10 cellular contexts compared by ENCODE assay signal in the genomic region with DNA sequence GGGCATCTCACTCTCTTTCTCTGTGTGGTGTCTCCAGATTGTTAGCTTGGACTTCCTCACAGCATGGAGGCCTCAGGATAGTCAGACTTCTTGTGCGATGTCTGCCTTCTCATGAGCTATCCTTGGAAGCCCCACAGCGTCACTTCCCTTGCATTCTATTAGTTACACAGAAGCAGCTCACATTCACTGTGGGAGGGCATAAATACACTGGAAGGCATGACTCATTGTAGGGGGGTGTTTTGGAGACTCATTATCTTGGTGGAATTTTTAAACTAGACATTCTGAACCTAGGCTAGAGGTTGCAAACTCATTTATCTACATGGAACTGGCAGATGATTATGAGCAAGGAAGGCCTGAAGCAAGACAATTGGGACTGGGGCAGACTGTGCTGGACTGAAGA. TPM values are rescaled to one million over a fixed set of nuclear protein-coding genes. Genes with fewer than 3 reads are reported as not detected.
A peak's percentile ranks its signal among the peaks of the same experiment; 100 is the strongest.
DNase-seq lines count a peak whose midpoint lies in the region; TF ChIP-seq lines count a peak whose summit lies in the region.
"Had no signal": no experiment of that assay in that cellular context is flagged by ENCODE, and none has a peak within 500 bp of the region (broad histone marks: within the 10 kb centered on the region; RNA-seq: fewer than 3 reads in every experiment).

No MANE protein-coding gene starts in this region.

- H3K9ac ChIP-seq in adipocyte (ENCODE audit: low read length) (no peak overlapping the region), mesenchymal stem cell (ENCODE audit: low read length) (no peak overlapping the region)

- TF ChIP-seq CTCF in osteocyte (IDR thresholded peaks at IDR 0.05): no peak
- TF ChIP-seq CTCF in lower leg skin (IDR thresholded peaks at IDR 0.05): no peak

- H2BK15ac ChIP-seq in mesenchymal stem cell (ENCODE audit: low read depth, poor library complexity, severe bottlenecking): no peak overlapping the region

- no peak overlapping the region for H3K4me3 ChIP-seq in adipocyte (ENCODE audit: low read length)
- H3K4me3 ChIP-seq in mesenchymal stem cell (ENCODE audit: insufficient read depth in 1 of 2, low read depth in 1 of 2, low read length in 2 of 2): peak overlapping the region in 1 of 2 experiments; percentile 12
- no peak overlapping the region for H3K4me3 ChIP-seq in lower leg skin (ENCODE audit: low read depth, poor library complexity, severe bottlenecking)
- H3K4me3 ChIP-seq in MG63: no peak overlapping the region
- H3K4me3 ChIP-seq: right atrium auricular region, upper lobe of right lung had no signal

- no peak overlapping the region for H3K4ac ChIP-seq in mesenchymal stem cell (ENCODE audit: low read depth in 1 of 2, low read length in 2 of 2)

- no peaks in the 10 kb centered on the region for H3K27me3 Mint-ChIP-seq in osteocyte (ENCODE audit: unreplicated experiment)

- no peak for TF ChIP-seq POLR2A in lower leg skin (IDR thresholded peaks at IDR 0.05)

- peaks cover 6% of the 10 kb centered on the region for H3K9me3 ChIP-seq in adipocyte (ENCODE audit: control insufficient read depth, low read length)
- peaks cover 12% of the 10 kb centered on the region for H3K9me3 ChIP-seq in mesenchymal stem cell (ENCODE audit: control insufficient read depth, low read length)
- H3K9me3 ChIP-seq in MG63: no peaks in the 10 kb centered on the region; the same call in 1 of the 2 replicates
- H3K9me3 ChIP-seq: right atrium auricular region, upper lobe of right lung had no signal

- H2AK5ac ChIP-seq in mesenchymal stem cell (ENCODE audit: low read length, severe bottlenecking): no peak overlapping the region

- peaks cover 13% of the 10 kb centered on the region for H3K4me1 ChIP-seq in adipocyte (ENCODE audit: control insufficient read depth, insufficient read depth, low read length)
- H3K4me1 ChIP-seq in mesenchymal stem cell (ENCODE audit: control insufficient read depth, insufficient read depth, low read depth, low read length): peaks cover 15% of the 10 kb centered on the region
- H3K4me1 ChIP-seq: right atrium auricular region, upper lobe of right lung had no signal

- H2BK12ac ChIP-seq in mesenchymal stem cell (ENCODE audit: low read length in 2 of 2): no peak overlapping the region

- DNase-seq in CD1c-positive myeloid dendritic cell (ENCODE audit: extremely low spot score): peak; percentile 74
- peak; percentile 98 for DNase-seq in M059J (ENCODE audit: low read depth)
- DNase-seq in adipocyte (ENCODE audit: low read depth): peak; percentile 19
- DNase-seq in mesenchymal stem cell: peak; percentile 85
- DNase-seq in osteocyte (ENCODE audit: extremely low spot score, unreplicated experiment): no peak
- no peak for DNase-seq in lower leg skin (ENCODE audit: low spot score in 2 of 2)
- no peak for DNase-seq in MG63
- no peak for DNase-seq in NCI-H774 (lab: John Stamatoyannopoulos, UW)
- DNase-seq: upper lobe of right lung had no signal

- no peak overlapping the region for H3K4me3 Mint-ChIP-seq in osteocyte (ENCODE audit: unreplicated experiment)

- no peak overlapping the region for H2BK120ac ChIP-seq in mesenchymal stem cell (ENCODE audit: low read depth, low read length)

- 30% methylated on average over 2 of the region's 2 CpGs for whole genome bisulfite sequencing in mesenchymal stem cell
- WGBS in lower leg skin, 2 donors: 93 to 97% methylated on average over 2 of the region's 2 CpGs

- H3K14ac ChIP-seq in mesenchymal stem cell (ENCODE audit: low read length in 2 of 2): no peak overlapping the region

- H3K79me1 ChIP-seq in mesenchymal stem cell (replicated peaks; ENCODE audit: low read length, poor library complexity, severe bottlenecking): no peaks in the 10 kb centered on the region

- H3K9me3 Mint-ChIP-seq in osteocyte (ENCODE audit: unreplicated experiment): peaks cover 3% of the 10 kb centered on the region

- H3K18ac ChIP-seq in mesenchymal stem cell (ENCODE audit: low read depth in 1 of 2, low read length in 2 of 2): no peak overlapping the region

- intact Hi-C loops in lower leg skin (cut with DNase I; ENCODE audit: low total_unique reads): no loop called here

- H2BK5ac ChIP-seq in mesenchymal stem cell (ENCODE audit: low read depth, low read length, poor library complexity, severe bottlenecking): no peak overlapping the region

- no peaks in the 10 kb centered on the region for H3K36me3 ChIP-seq in adipocyte (ENCODE audit: control insufficient read depth, insufficient read depth, low read length, severe bottlenecking)
- no peaks in the 10 kb centered on the region for H3K36me3 ChIP-seq in mesenchymal stem cell (ENCODE audit: control insufficient read depth in 1 of 2, insufficient read depth in 2 of 2, low read depth in 1 of 2, low read length in 2 of 2)
- no peaks in the 10 kb centered on the region for H3K36me3 ChIP-seq in MG63
- H3K36me3 ChIP-seq: right atrium auricular region, upper lobe of right lung had no signal

- no peak overlapping the region for H2AFZ ChIP-seq in mesenchymal stem cell (ENCODE audit: low read depth, low read length)

- no peaks in the 10 kb centered on the region for H3K27me3 ChIP-seq in adipocyte (replicated peaks; ENCODE audit: control insufficient read depth, insufficient read depth, low read length)
- H3K27me3 ChIP-seq in mesenchymal stem cell (ENCODE audit: control insufficient read depth in 1 of 2, insufficient read depth in 1 of 2, low read length in 2 of 2): no peaks in the 10 kb centered on the region
- H3K27me3 ChIP-seq in MG63: no peaks in the 10 kb centered on the region
- H3K27me3 ChIP-seq: right atrium auricular region, upper lobe of right lung had no signal

- no peak overlapping the region for H3K23ac ChIP-seq in mesenchymal stem cell (ENCODE audit: low read length in 2 of 2)

- H4K8ac ChIP-seq in mesenchymal stem cell (ENCODE audit: low read length): no peak overlapping the region

- no peak overlapping the region for H3K27ac Mint-ChIP-seq in osteocyte (ENCODE audit: unreplicated experiment)

- H3K36me3 Mint-ChIP-seq in osteocyte (ENCODE audit: unreplicated experiment): no peaks in the 10 kb centered on the region

- peaks cover 22% of the 10 kb centered on the region for H3K4me1 Mint-ChIP-seq in osteocyte (ENCODE audit: unreplicated experiment)

- H3K27ac ChIP-seq in mesenchymal stem cell (ENCODE audit: low read length, poor library complexity, severe bottlenecking): peak overlapping the region; percentile 92
- H3K27ac ChIP-seq: right atrium auricular region had no signal

- H3K4me2 ChIP-seq in mesenchymal stem cell (ENCODE audit: low read length, poor library complexity, severe bottlenecking): no peak overlapping the region

- H4K91ac ChIP-seq in mesenchymal stem cell (ENCODE audit: low read length): no peak overlapping the region

RNA-seq across cellular contexts. Expression of a gene that starts 21.4 kb away (rescaled TPM):
- total RNA-seq in M059J (2014; rRNA removed; shearing (Covaris generic)): not detected in 2 replicates
- not detected for polyA plus RNA-seq in mesenchymal stem cell (2013, experiment 1 of 2)
- polyA plus RNA-seq in mesenchymal stem cell (2013, experiment 2 of 2): not detected
- total RNA-seq in osteocyte: not detected in 2 replicates
- not detected for total RNA-seq in lower leg skin
- total RNA-seq in MG63 (2014; rRNA removed; shearing (Covaris generic); ENCODE audit: low replicate concordance): not detected in 2 replicates
- total RNA-seq: right atrium auricular region had no signal

Comparison
In these comparisons a context has a peak if more than half of its experiments do, and no peak if none do; other contexts are left out.
1. DNase-seq: peak in CD1c-positive myeloid dendritic cell (single experiment), M059J (single experiment), adipocyte (single experiment) and mesenchymal stem cell (single experiment); none in osteocyte (single experiment), lower leg skin (0 of 2), MG63 (single experiment) and NCI-H774 (single experiment).